Comparison of ENCODE assay signal across 15 cellular contexts in genomic region chr3:16721494-16721893, GRCh38.
"Had no signal": no experiment of that assay in that cellular context is flagged by ENCODE, and none has a peak within 500 bp of the region (broad histone marks: within the 10 kb centered on the region; RNA-seq: fewer than 3 reads in every experiment).

No MANE protein-coding gene starts in this region.

- ATAC-seq: activated naive CD4-positive, alpha-beta T cell treated with anti-CD3 and anti-CD28 coated beads, Interleukin-2, amount 50 U/mL, for 72 hours; activated T-helper 17 cell treated with anti-CD3 and anti-CD28 coated beads, Interleukin-2, amount 50 U/mL, for 72 hours; mucosa of descending colon; right cardiac atrium; stimulated activated naive CD8-positive, alpha-beta T cell treated with anti-CD3 and anti-CD28 coated beads, Interleukin-15, Interleukin-2, amounts not matched to agents 100 U/mL and 50 U/mL, for 24 hours had no signal

- DNase-seq: activated T-cell treated with anti-CD3 and anti-CD28 coated beads, Interleukin-2, amount 50 U/mL, for 24 hours; aorta; effector CD8-positive, alpha-beta T cell; erythroblast; foreskin fibroblast; kidney glomerular epithelial cell; mucosa of descending colon; nephron progenitor cell; nucleus accumbens; right cardiac atrium; stimulated activated CD4-positive, alpha-beta T cell treated with anti-CD3 and anti-CD28 coated beads, Interleukin-4, amount 100 ng/mL, for 24 hours; stimulated activated naive CD8-positive, alpha-beta T cell treated with anti-CD3 and anti-CD28 coated beads, Interleukin-15, Interleukin-2, amounts not matched to agents 100 U/mL and 50 U/mL, for 24 hours; upper lobe of left lung had no signal
